8 cellular contexts compared by ENCODE assay signal in the genomic region with DNA sequence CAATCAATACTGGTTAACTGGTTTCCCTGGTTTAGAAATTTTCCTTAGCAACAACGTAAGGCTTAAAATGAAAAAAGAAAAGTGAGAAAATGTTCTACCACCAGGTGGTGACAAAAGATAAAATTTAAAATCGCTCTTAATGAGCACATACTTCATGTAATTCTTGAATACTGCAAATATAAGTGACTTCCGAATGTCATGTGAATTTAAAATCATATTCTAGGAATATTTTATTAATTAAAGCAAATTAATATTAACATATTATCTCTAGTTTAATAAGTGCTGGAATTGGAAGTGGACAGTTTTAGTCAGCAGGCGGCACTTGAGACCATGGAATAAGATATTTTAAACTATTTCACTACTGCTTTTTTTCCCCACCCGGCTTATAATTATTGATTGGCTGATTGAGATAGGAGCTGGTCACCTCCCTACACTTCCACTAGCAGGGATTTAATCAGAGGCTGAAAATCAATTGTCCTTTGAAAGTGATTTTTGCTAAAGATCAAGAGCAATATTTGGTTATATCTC. TPM values are rescaled to one million over a fixed set of nuclear protein-coding genes. Genes with fewer than 3 reads are reported as not detected.
DNase-seq lines count a peak whose midpoint lies in the region; ATAC-seq and TF ChIP-seq lines count a peak whose summit lies in the region.

No MANE protein-coding gene starts in this region.

- peak in 1 of 2 donors; percentile 76 for DNase-seq in cardiac muscle cell (ENCODE audit: low read depth in 1 of 2, low spot score in 1 of 2)
- DNase-seq in Right ventricle myocardium superior, result no peak
- peak; percentile 58 to 76 for DNase-seq in NCI-H446 (lab: John Stamatoyannopoulos, UW)
- peak; percentile 73 to 80 for DNase-seq in cardiac fibroblast (ENCODE audit: low read depth in 2 of 2)
- no peak for DNase-seq in NCI-H146 treated with DMSO at 0.1 percent for 48 hours (lab: John Stamatoyannopoulos, UW; ENCODE audit: unreplicated experiment)
- DNase-seq in GM19240 (ENCODE audit: insufficient read length, low spot score), result no peak

- no peaks in the 10 kb centered on the region for H3K9me3 ChIP-seq in cardiac muscle cell (ENCODE audit: low read depth)
- H3K9me3 ChIP-seq in neural cell (ENCODE audit: low read length), result no peaks in the 10 kb centered on the region

- no peaks in the 10 kb centered on the region for H3K9me2 ChIP-seq in neural cell (ENCODE audit: insufficient read depth, low read length)

- peak; percentile 92 for TF ChIP-seq RAD21 in neural cell (conservative IDR thresholded peaks at IDR 0.05)

- no peak overlapping the region for H3K9ac ChIP-seq in neural cell (ENCODE audit: low read length)

- no peak overlapping the region for H3K4me2 ChIP-seq in neural cell (ENCODE audit: low read length)

- H3K4me3 ChIP-seq in cardiac muscle cell (no peak overlapping the region), cardiac fibroblast (replicated peaks in 1 of 2; ENCODE audit: low read depth in 2 of 2, low read length in 2 of 2) (no peak overlapping the region), neural cell (ENCODE audit: low read length) (no peak overlapping the region)

- H3K27me3 ChIP-seq in cardiac muscle cell (no peaks in the 10 kb centered on the region), neural cell (ENCODE audit: insufficient read depth, low read depth, low read length) (peaks cover 24% of the 10 kb centered on the region)

- no peaks in the 10 kb centered on the region for H4K20me1 ChIP-seq in neural cell (ENCODE audit: insufficient read depth)

- H3K4me1 ChIP-seq in cardiac muscle cell (ENCODE audit: low read depth), result peaks cover 9% of the 10 kb centered on the region

- TF ChIP-seq CTCF in cardiac muscle cell (IDR thresholded peaks at IDR 0.05; ENCODE audit: low read depth, low read length) (peak; percentile 61), cardiac fibroblast (IDR thresholded peaks at IDR 0.05; ENCODE audit: low read depth, low read length) (peak; percentile 50), neural cell (IDR thresholded peaks at IDR 0.05; ENCODE audit: poor library complexity, severe bottlenecking) (peak; percentile 91)

- intact Hi-C loops in Right ventricle myocardium superior (cut with DNase I), result loop anchor here (2.0 to 10.0 kb wide), 2 partner anchors 715 to 851 kb away; no protein-coding TSS in a partner anchor

- no peak for TF ChIP-seq EP300 in neural cell (conservative IDR thresholded peaks at IDR 0.05; ENCODE audit: poor library complexity, severe bottlenecking)

- H3K79me2 ChIP-seq in neural cell (replicated peaks; ENCODE audit: insufficient read depth, low read length), result no peaks in the 10 kb centered on the region

- H3K27ac ChIP-seq in cardiac muscle cell (no peak overlapping the region), neural cell (ENCODE audit: low read length) (no peak overlapping the region)

- H3K36me3 ChIP-seq in cardiac muscle cell (no peaks in the 10 kb centered on the region), neural cell (ENCODE audit: insufficient read depth, low read length) (no peaks in the 10 kb centered on the region)

- ATAC-seq in Right ventricle myocardium superior (ENCODE audit: poor library complexity) (no peak), HG03280 (IDR thresholded peaks at IDR 0.05; ENCODE audit: unreplicated experiment) (no peak)

- no peaks in the 10 kb centered on the region for H3F3A ChIP-seq in neural cell (ENCODE audit: insufficient read depth, low read length, poor library complexity, severe bottlenecking)

- no peak overlapping the region for H2AFZ ChIP-seq in neural cell (ENCODE audit: low read depth, low read length)

TF ChIP-seq in neural cell, 6 proteins besides CTCF, POLR2A, EP300 and RAD21:
- TF ChIP-seq SMC3 (conservative IDR thresholded peaks at IDR 0.05; ENCODE audit: poor library complexity) (peak; percentile 98), POLR2AphosphoS5 (IDR thresholded peaks at IDR 0.05) (no peak)

RNA-seq across cellular contexts. Expression of a gene that starts 5.0 kb away (rescaled TPM):
- total RNA-seq in cardiac muscle cell (155 and 185 TPM in 2 replicates), Right ventricle myocardium superior (41.4 TPM)
- polyA plus RNA-seq in cardiac muscle cell (154 and 179 TPM in 2 replicates), neural cell (0.84 and 2.7 TPM in 2 replicates)
- polyA minus RNA-seq in neural cell, result 1.3 and 1.5 TPM in 2 replicates

Comparison
In these comparisons a context has a peak if more than half of its experiments do, and no peak if none do; other contexts are left out.
1. DNase-seq: peak in NCI-H446 (2 of 2) and cardiac fibroblast (2 of 2); none in Right ventricle myocardium superior (single experiment), NCI-H146 treated with DMSO at 0.1 percent for 48 hours (single experiment) and GM19240 (single experiment).
2. Peak in every context shown above with its lines, with median percentiles within 50 percentile points of each other: CTCF ChIP-seq.